ENCODE assay signal across 1 cellular context in the genomic region with DNA sequence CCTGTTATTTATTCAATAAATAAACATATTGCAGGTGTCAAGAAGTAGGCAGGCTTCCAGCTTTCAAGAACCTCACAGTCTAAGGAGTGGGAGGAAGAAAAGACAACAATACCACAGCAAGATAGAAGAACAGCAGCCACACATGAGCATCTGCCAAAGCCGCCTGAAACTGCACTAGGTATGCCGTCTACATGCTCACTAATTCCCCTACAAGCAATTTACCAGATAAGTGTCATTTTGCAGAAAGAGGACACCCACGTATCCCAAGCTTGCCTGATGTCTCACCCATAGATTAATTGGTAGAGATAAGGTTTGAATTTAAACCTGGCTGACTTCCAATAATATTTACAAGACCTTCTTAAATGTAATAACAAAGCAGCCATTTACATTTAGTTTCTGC.
TF ChIP-seq lines count a peak whose summit lies in the region.

No MANE protein-coding gene starts in this region.

TF ChIP-seq in SK-N-SH treated with all-trans-retinoic acid at 6 μM for 48 hours, 23 proteins besides CTCF, POLR2A, EP300 and RAD21 (continued from another document):
- TF ChIP-seq, protein P1, sequence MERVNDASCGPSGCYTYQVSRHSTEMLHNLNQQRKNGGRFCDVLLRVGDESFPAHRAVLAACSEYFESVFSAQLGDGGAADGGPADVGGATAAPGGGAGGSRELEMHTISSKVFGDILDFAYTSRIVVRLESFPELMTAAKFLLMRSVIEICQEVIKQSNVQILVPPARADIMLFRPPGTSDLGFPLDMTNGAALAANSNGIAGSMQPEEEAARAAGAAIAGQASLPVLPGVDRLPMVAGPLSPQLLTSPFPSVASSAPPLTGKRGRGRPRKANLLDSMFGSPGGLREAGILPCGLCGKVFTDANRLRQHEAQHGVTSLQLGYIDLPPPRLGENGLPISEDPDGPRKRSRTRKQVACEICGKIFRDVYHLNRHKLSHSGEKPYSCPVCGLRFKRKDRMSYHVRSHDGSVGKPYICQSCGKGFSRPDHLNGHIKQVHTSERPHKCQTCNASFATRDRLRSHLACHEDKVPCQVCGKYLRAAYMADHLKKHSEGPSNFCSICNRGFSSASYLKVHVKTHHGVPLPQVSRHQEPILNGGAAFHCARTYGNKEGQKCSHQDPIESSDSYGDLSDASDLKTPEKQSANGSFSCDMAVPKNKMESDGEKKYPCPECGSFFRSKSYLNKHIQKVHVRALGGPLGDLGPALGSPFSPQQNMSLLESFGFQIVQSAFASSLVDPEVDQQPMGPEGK (CRISPR knock-in tag; IDR thresholded peaks at IDR 0.05; ENCODE audit: borderline replicate concordance): no peak
